Comparison of ENCODE assay signal across 11 cellular contexts in genomic region chr11:12680940-12681258, GRCh38. TPM values are rescaled to one million over a fixed set of nuclear protein-coding genes. Genes with fewer than 3 reads are reported as not detected.
A peak's percentile ranks its signal among the peaks of the same experiment; 100 is the strongest.
DNase-seq lines count a peak whose midpoint lies in the region; ATAC-seq and TF ChIP-seq lines count a peak whose summit lies in the region.
"Had no signal": no experiment of that assay in that cellular context is flagged by ENCODE, and none has a peak within 500 bp of the region (broad histone marks: within the 10 kb centered on the region; RNA-seq: fewer than 3 reads in every experiment).

No MANE protein-coding gene starts in this region.

- no peaks in the 10 kb centered on the region for H3K27me3 Mint-ChIP-seq in endodermal cell (ENCODE audit: insufficient read depth)
- H3K27me3 Mint-ChIP-seq in neural crest cell (ENCODE audit: low read depth), result no peaks in the 10 kb centered on the region
- peaks cover 23 to 48% (median 26%) of the 10 kb centered on the region in 3 donors for H3K27me3 Mint-ChIP-seq in immature natural killer cell (ENCODE audit: low read depth in 3 of 3)

- H3K4me3 Mint-ChIP-seq in endodermal cell (peak overlapping the region; percentile 56), neural crest cell (peak overlapping the region; percentile 97), immature natural killer cell (no peak overlapping the region)

- peak overlapping the region; percentile 97 for H3K27ac Mint-ChIP-seq in endodermal cell
- H3K27ac Mint-ChIP-seq in neural crest cell (ENCODE audit: unreplicated experiment), result peak overlapping the region; percentile 93
- H3K27ac Mint-ChIP-seq in immature natural killer cell, result no peak overlapping the region

- WGBS in right cardiac atrium, result 68% methylated on average over 2 of the region's 2 CpGs
- 59 to 74% methylated on average over 2 of the region's 2 CpGs for WGBS in heart right ventricle, 2 donors
- 0 to 31% methylated on average over 1 to 2 of the region's 2 CpGs for whole genome bisulfite sequencing in endodermal cell (ENCODE audit: insufficient coverage in 1 of 2, insufficient read length in 1 of 2), 2 experiments

- TF ChIP-seq POLR2A in uterus (IDR thresholded peaks at IDR 0.05), result no peak

- H3K36me3 ChIP-seq in heart right ventricle (peaks cover 0 to 5% (median 0%) of the 10 kb centered on the region in 9 donors), endodermal cell (ENCODE audit: control insufficient read depth, insufficient read depth, low read length) (peaks cover 16% of the 10 kb centered on the region), uterus (no peaks in the 10 kb centered on the region)

- H3K4me1 Mint-ChIP-seq in endodermal cell (peaks cover 92% of the 10 kb centered on the region), neural crest cell (peaks cover 100% of the 10 kb centered on the region), immature natural killer cell (no peaks in the 10 kb centered on the region)

- H3K27ac ChIP-seq in right cardiac atrium (ENCODE audit: low read length) (peak overlapping the region; percentile 67), heart right ventricle (peak overlapping the region in 5 of 10 donors; percentile 28 to 60 (median 37)), endodermal cell (ENCODE audit: low read depth, low read length) (peak overlapping the region; percentile 96), uterus (peak overlapping the region; percentile 5 to 73)
- H3K27ac ChIP-seq: VCaP had no signal

- H3K4me3 ChIP-seq in right cardiac atrium (ENCODE audit: low read length) (no peak overlapping the region), heart right ventricle (peak overlapping the region in 1 of 10 donors; percentile 25), endodermal cell (ENCODE audit: low read length) (peak overlapping the region; percentile 95), uterus (no peak overlapping the region)

- peak overlapping the region; percentile 39 for H3K9ac ChIP-seq in endodermal cell (ENCODE audit: extremely low read depth, low read length, poor library complexity, severe bottlenecking)

- H3K9me3 Mint-ChIP-seq in endodermal cell, result no peaks in the 10 kb centered on the region
- H3K9me3 Mint-ChIP-seq in neural crest cell, result no peaks in the 10 kb centered on the region
- peaks cover 0 to 25% (median 0%) of the 10 kb centered on the region in 6 donors for H3K9me3 Mint-ChIP-seq in immature natural killer cell

- H3K27me3 ChIP-seq in right cardiac atrium (ENCODE audit: control insufficient read depth, insufficient read depth) (no peaks in the 10 kb centered on the region), heart right ventricle (peaks cover 0 to 57% (median 0%) of the 10 kb centered on the region in 7 donors), endodermal cell (ENCODE audit: control insufficient read depth, insufficient read depth, low read length, poor library complexity, severe bottlenecking) (no peaks in the 10 kb centered on the region), uterus (no peaks in the 10 kb centered on the region)

- intact Hi-C loops in right cardiac atrium (cut with DNase I) (no loop called here), heart right ventricle (cut with DNase I) (loop anchor here in 1 of 10 donors (5.0 kb wide), 1 partner anchor 131 kb away; no protein-coding TSS in a partner anchor), uterus (cut with DNase I; ENCODE audit: low total_unique reads) (no loop called here)

- H3K9me3 ChIP-seq in right cardiac atrium (ENCODE audit: control insufficient read depth, low read length), result no peaks in the 10 kb centered on the region
- no peaks in the 10 kb centered on the region for H3K9me3 ChIP-seq in heart right ventricle
- H3K9me3 ChIP-seq in endodermal cell (ENCODE audit: control insufficient read depth, low read length), result no peaks in the 10 kb centered on the region
- no peaks in the 10 kb centered on the region for H3K9me3 ChIP-seq in uterus

- ATAC-seq in right cardiac atrium (no peak), heart right ventricle (no peak)

- H3K36me3 Mint-ChIP-seq in endodermal cell (ENCODE audit: low read depth) (peaks cover 9% of the 10 kb centered on the region), neural crest cell (ENCODE audit: low read depth) (peaks cover 2% of the 10 kb centered on the region), immature natural killer cell (peaks cover 0 to 3% (median 0%) of the 10 kb centered on the region in 3 donors)

- DNase-seq in right cardiac atrium (no peak), heart right ventricle (no peak), endodermal cell (no peak), neural crest cell (ENCODE audit: low read depth, low spot score) (no peak), uterus (no peak), SHP77 treated with DMSO at 0.1 percent for 48 hours (lab: John Stamatoyannopoulos, UW) (no peak), kidney tubule cell (ENCODE audit: low spot score) (no peak), immature natural killer cell (no peak)
- DNase-seq: DND-41; stimulated activated CD4-positive, alpha-beta T cell treated with anti-CD3 and anti-CD28 coated beads, Interleukin-4, amount 100 ng/mL, for 4 hours had no signal

- H3K4me1 ChIP-seq in right cardiac atrium (ENCODE audit: control insufficient read depth, insufficient read depth, low read length) (peaks cover 27% of the 10 kb centered on the region), heart right ventricle (peaks cover 0 to 86% (median 65%) of the 10 kb centered on the region in 9 donors), endodermal cell (ENCODE audit: control insufficient read depth, insufficient read depth, low read length) (peaks cover 36% of the 10 kb centered on the region), uterus (peaks cover 3 to 10% of the 10 kb centered on the region in 2 donors)

- TF ChIP-seq CTCF in heart right ventricle (IDR thresholded peaks at IDR 0.05) (no peak), endodermal cell (conservative IDR thresholded peaks at IDR 0.05) (no peak), neural crest cell (conservative IDR thresholded peaks at IDR 0.05) (no peak), uterus (IDR thresholded peaks at IDR 0.05) (no peak)

RNA-seq across cellular contexts. Expression of gene TEAD1, which starts 6.7 kb away (rescaled TPM):
- total RNA-seq in right cardiac atrium (100 to 1,000 TPM in 2 of 4 donors, 10 to 100 TPM in 2; 81.3 to 105 (median 98.4) TPM), heart right ventricle (100 to 1,000 TPM; 107 to 138 (median 117) TPM), endodermal cell (10 to 100 TPM; 76.4 to 94.4 TPM), neural crest cell (84.1 and 87.3 TPM in 2 replicates), uterus (100 to 1,000 TPM in 2 of 4 donors, 10 to 100 TPM in 2; 38.8 to 110 (median 75.3) TPM)
- polyA plus RNA-seq in right cardiac atrium (19.7 TPM), heart right ventricle (10 to 100 TPM; 12.7 to 19.1 TPM), immature natural killer cell (not detected)
- polyA plus RNA-seq in endodermal cell (2013, experiment 1 of 2), result 103 TPM
- 109 TPM for polyA plus RNA-seq in endodermal cell (2013, experiment 2 of 2)

Comparison
In these comparisons a context has a peak if more than half of its experiments do, and no peak if none do; other contexts are left out.
1. H3K27ac Mint-ChIP-seq: peak in endodermal cell (single experiment) and neural crest cell (single experiment); none in immature natural killer cell (0 of 6).
2. H3K4me3 Mint-ChIP-seq: peak in endodermal cell (single experiment) and neural crest cell (single experiment); none in immature natural killer cell (0 of 5).